In the genomic region with DNA sequence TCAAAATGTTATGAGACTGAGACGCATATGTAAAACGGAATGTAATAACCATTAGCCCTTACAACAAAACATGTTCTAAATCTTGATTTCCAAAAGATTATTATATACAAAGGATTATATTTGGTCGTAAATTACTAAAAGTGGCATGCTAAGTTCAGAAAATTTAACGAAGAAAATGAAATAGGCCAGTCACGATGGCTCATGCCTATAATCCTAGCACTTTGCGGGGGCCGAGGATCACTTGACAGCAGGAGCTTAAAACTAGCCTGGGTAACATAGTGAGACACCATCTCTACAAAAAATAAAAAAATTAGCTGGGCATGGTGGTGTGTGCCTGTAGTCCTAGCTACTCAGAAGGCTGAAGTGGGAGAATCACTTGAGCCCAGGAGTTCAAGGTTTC, we compare ENCODE assay signal across 25 cellular contexts. TPM values are rescaled to one million over a fixed set of nuclear protein-coding genes. Genes with fewer than 3 reads are reported as not detected.
DNase-seq lines count a peak whose midpoint lies in the region; ATAC-seq and TF ChIP-seq lines count a peak whose summit lies in the region.
"Had no signal": no experiment of that assay in that cellular context is flagged by ENCODE, and none has a peak within 500 bp of the region (broad histone marks: within the 10 kb centered on the region; RNA-seq: fewer than 3 reads in every experiment).

No MANE protein-coding gene starts in this region.

- H3K79me1 ChIP-seq in IMR-90 (ENCODE audit: low read depth in 1 of 2, low read length in 2 of 2) = 0 out of 4 replicates have a peak, but pooled peaks cover 0 to 5% of the 10 kb centered on the region in 2 experiments

- no peak overlapping the region for H3K4me2 ChIP-seq in IMR-90 (ENCODE audit: low read depth, low read length)
- H3K4me2 ChIP-seq in fibroblast of lung (ENCODE audit: extremely low read depth, insufficient read depth, low read length) = no peak overlapping the region

- no CpG with 5 or more reads among the region's 7 CpGs for WGBS in IMR-90 (ENCODE audit: extremely low coverage in 2 of 2, insufficient read length in 1 of 2), 2 experiments

- BruUV-seq in IMR-90 (replicated peaks; lab: Mats Ljungman, UMichigan) = no TSS peak

- H3K79me2 ChIP-seq in fibroblast of lung (ENCODE audit: control insufficient read depth, insufficient read depth, low read length) = no peaks in the 10 kb centered on the region

- H3K18ac ChIP-seq in IMR-90 (ENCODE audit: low read depth, low read length) = peak overlapping the region; percentile 8; the same call in 1 of the 2 replicates

- POLR2A ChIA-PET in IMR-90 (lab: Charles Lee; ENCODE audit: unreplicated experiment) = no interaction called here

- no peak overlapping the region; the same call in 1 of the 2 replicates for H4K5ac ChIP-seq in IMR-90 (ENCODE audit: low read depth, low read length)

- peak overlapping the region; percentile 56 for H2AK5ac ChIP-seq in IMR-90 (ENCODE audit: low read depth, low read length)

- TF ChIP-seq POLR2A in IMR-90 (IDR thresholded peaks at IDR 0.05; ENCODE audit: low read depth, low read length) = no peak

- H2BK15ac ChIP-seq in IMR-90 (ENCODE audit: low read depth, low read length) = no peak overlapping the region

- H3K4ac ChIP-seq in IMR-90 (ENCODE audit: low read depth, low read length) = peak overlapping the region; percentile 31

- no peak overlapping the region for H2AK9ac ChIP-seq in IMR-90 (replicated peaks; ENCODE audit: low read depth, low read length, poor library complexity)

- TF ChIP-seq CTCF in IMR-90 (conservative IDR thresholded peaks at IDR 0.05; ENCODE audit: low read depth, low read length) (no peak), fibroblast of lung (conservative IDR thresholded peaks at IDR 0.05 in 1 of 2, IDR thresholded peaks at IDR 0.05 in 1 of 2; ENCODE audit: low read depth in 1 of 2, low read length in 2 of 2) (no peak), retinal pigment epithelial cell (conservative IDR thresholded peaks at IDR 0.05; ENCODE audit: low read depth, low read length) (no peak), GM13976 (IDR thresholded peaks at IDR 0.05; ENCODE audit: borderline replicate concordance, control extremely low read depth, extremely low read depth, insufficient read depth, missing control alignments) (no peak)

- CTCF ChIA-PET in IMR-90 (lab: Yijun Ruan, JAX) = interaction anchor here (0.6 to 1.1 kb wide), 2 partner anchors 12 to 23 kb away, joined by 3 read pairs; no protein-coding TSS in a partner anchor

- no peak for TF ChIP-seq RAD21 in IMR-90 (IDR thresholded peaks at IDR 0.05; ENCODE audit: low read length)

- peak overlapping the region; percentile 57; the same call in 1 of the 2 replicates for H3K27ac ChIP-seq in IMR-90 (ENCODE audit: insufficient read depth, low read length)
- peak overlapping the region; percentile 32 for H3K27ac ChIP-seq in SJSA1
- H3K27ac ChIP-seq in fibroblast of lung (ENCODE audit: insufficient read depth, low read length) = peak overlapping the region; percentile 20
- H3K27ac ChIP-seq: HL-60 had no signal

- no peaks in the 10 kb centered on the region for H3K27me3 ChIP-seq in IMR-90 (ENCODE audit: control insufficient read depth, insufficient read depth, low read length)
- H3K27me3 ChIP-seq in SJSA1 (replicated peaks) = no peaks in the 10 kb centered on the region
- no peaks in the 10 kb centered on the region for H3K27me3 ChIP-seq in fibroblast of lung (ENCODE audit: control insufficient read depth, insufficient read depth, low read length)
- H3K27me3 ChIP-seq: BE2C had no signal

- H3K9ac ChIP-seq in IMR-90 (ENCODE audit: low read depth, low read length) (no peak overlapping the region), fibroblast of lung (ENCODE audit: insufficient read depth, low read length) (no peak overlapping the region)

- H2BK120ac ChIP-seq in IMR-90 (ENCODE audit: low read depth, low read length) = peak overlapping the region; percentile 9; the same call in 1 of the 2 replicates

- H3K56ac ChIP-seq in IMR-90 (ENCODE audit: extremely low read depth, insufficient read depth, low read length) = no peak overlapping the region; the same call in 1 of the 2 replicates

- H2BK20ac ChIP-seq in IMR-90 (ENCODE audit: low read depth, low read length) = peak overlapping the region; percentile 57

- H3K4me3 ChIP-seq in IMR-90 (ENCODE audit: insufficient read depth, low read depth, low read length) (no peak overlapping the region), SJSA1 (no peak overlapping the region), fibroblast of lung (replicated peaks in 1 of 4; ENCODE audit: control extremely low read depth in 1 of 4, insufficient read depth in 1 of 4, low read depth in 3 of 4, low read length in 4 of 4) (no peak overlapping the region), retinal pigment epithelial cell (ENCODE audit: low read length) (no peak overlapping the region)
- H3K4me3 ChIP-seq: GM12878 had no signal

- dilution Hi-C loops in IMR-90 (cut with HindIII; ENCODE audit: low sequenced_read_pairs, unreplicated experiment) = loop anchor here (25.0 kb wide), 1 partner anchor 93 kb away; no protein-coding TSS in a partner anchor

- H3K9me1 ChIP-seq in IMR-90 (ENCODE audit: insufficient read depth, low read length) = no peaks in the 10 kb centered on the region; the same call in 1 of the 2 replicates

- ATAC-seq in IMR-90 (ENCODE audit: low read depth) (no peak), GM21529 (IDR thresholded peaks at IDR 0.05; ENCODE audit: unreplicated experiment) (no peak)
- ATAC-seq: GM12878, HCT116 had no signal

- DNase-seq in IMR-90 = no peak
- no peak for DNase-seq in SJSA1 (ENCODE audit: low read depth in 1 of 2, low spot score in 2 of 2)
- DNase-seq in fibroblast of lung (ENCODE audit: low read depth in 2 of 2) = no peak
- DNase-seq in retinal pigment epithelial cell (ENCODE audit: low read depth) = peak; percentile 58
- no peak for DNase-seq in H4 (ENCODE audit: low spot score)
- no peak for DNase-seq in GM13976 (ENCODE audit: low spot score)
- DNase-seq: BE2C; CD8-positive, alpha-beta memory T cell; DMS 273 treated with DMSO at 0.1 percent for 48 hours; DMS79; GDM1; NCI-H1092; NCI-H1417 treated with DMSO at 0.1 percent for 48 hours; NCI-H187; NCI-H2081 treated with DMSO at 0.1 percent for 48 hours; NCI-H748 treated with DMSO at 0.1 percent for 48 hours; NK-92 treated with Interleukin-12 subunit alpha and Interleukin-12 subunit beta, amount 100 ng/mL, for 24 hours; RPMI8226; SHP77 had no signal

- no peak overlapping the region for H3K23ac ChIP-seq in IMR-90 (ENCODE audit: low read depth, low read length)

- H3K9me3 ChIP-seq in IMR-90 (ENCODE audit: control insufficient read depth, insufficient read depth, low read length) = no peaks in the 10 kb centered on the region
- no peaks in the 10 kb centered on the region for H3K9me3 ChIP-seq in SJSA1 (replicated peaks)
- no peaks in the 10 kb centered on the region for H3K9me3 ChIP-seq in fibroblast of lung (ENCODE audit: control insufficient read depth, insufficient read depth, low read depth, low read length)
- H3K9me3 ChIP-seq: BE2C had no signal

- H2BK5ac ChIP-seq in IMR-90 (ENCODE audit: low read depth, low read length, poor library complexity, severe bottlenecking) = peak overlapping the region; percentile 75

- intact Hi-C loops in IMR-90 (cut with micrococcal nuclease) = no loop called here

- H2AFZ ChIP-seq in IMR-90 (replicated peaks; ENCODE audit: low read length, poor library complexity) = no peak overlapping the region
- no peak overlapping the region for H2AFZ ChIP-seq in fibroblast of lung (ENCODE audit: low read length)

- H3K14ac ChIP-seq in IMR-90 (replicated peaks; ENCODE audit: low read depth, low read length) = no peak overlapping the region; the same call in 1 of the 2 replicates

- H3K36me3 ChIP-seq in IMR-90 (ENCODE audit: control insufficient read depth, insufficient read depth, low read length) (peaks cover 6% of the 10 kb centered on the region), SJSA1 (peaks cover 17% of the 10 kb centered on the region), fibroblast of lung (ENCODE audit: control insufficient read depth, insufficient read depth, low read length) (peaks cover 3% of the 10 kb centered on the region)
- H3K36me3 ChIP-seq: BE2C had no signal

- H4K20me1 ChIP-seq in IMR-90 (ENCODE audit: insufficient read depth, low read length) = no peaks in the 10 kb centered on the region
- no peaks in the 10 kb centered on the region for H4K20me1 ChIP-seq in fibroblast of lung (ENCODE audit: control insufficient read depth, extremely low read depth, insufficient read depth, low read length)

- peak overlapping the region in 1 of 2 experiments; percentile 24; a peak in 1 of 4 replicates for H4K8ac ChIP-seq in IMR-90 (ENCODE audit: low read depth in 2 of 2, low read length in 2 of 2)

- peak overlapping the region; percentile 47; the same call in 1 of the 2 replicates for H4K91ac ChIP-seq in IMR-90 (ENCODE audit: insufficient read depth, low read depth, low read length)

- H3K4me1 ChIP-seq in IMR-90 (ENCODE audit: control insufficient read depth, insufficient read depth, low read length) = 0 out of 2 replicates have a peak, but pooled peaks cover 3% of the 10 kb centered on the region
- peaks cover 11% of the 10 kb centered on the region for H3K4me1 ChIP-seq in SJSA1 (replicated peaks)
- peaks cover 4% of the 10 kb centered on the region for H3K4me1 ChIP-seq in fibroblast of lung (ENCODE audit: control insufficient read depth, extremely low read depth, insufficient read depth, low read length)

- in situ Hi-C loops in IMR-90 (cut with MboI; ENCODE audit: low sequenced_read_pairs) = loop anchor here (25.0 kb wide), 1 partner anchor 368 kb away; no protein-coding TSS in a partner anchor
- in situ Hi-C loops in GM13976 (cut with MboI; ENCODE audit: low sequenced_read_pairs, unreplicated experiment) = loop anchor here (25.0 kb wide), 1 partner anchor 93 kb away; no protein-coding TSS in a partner anchor

RNA-seq across cellular contexts. Expression of gene ACAD11, which starts 29.0 kb away (rescaled TPM):
- total RNA-seq in IMR-90 (2012; rRNA removed) = 18.8 and 27.8 TPM in 2 replicates
- polyA plus RNA-seq in IMR-90 (2012; rRNA removed) = 12.8 and 16.0 TPM in 2 replicates
- polyA plus RNA-seq in IMR-90 (2012; cell fraction: cytosol; rRNA removed) = 2.4 and 3.2 TPM in 2 replicates
- 55.6 and 142 TPM in 2 replicates for polyA plus RNA-seq in IMR-90 (2012; cell fraction: nucleus; rRNA removed; ENCODE audit: low replicate concordance)
- total RNA-seq in SJSA1 (2014; rRNA removed; shearing (Covaris generic)) = 6.4 and 15.3 TPM in 2 replicates
- 44.9 and 101 TPM in 2 replicates for total RNA-seq in fibroblast of lung
- polyA plus RNA-seq in fibroblast of lung = 15.6 and 27.9 TPM in 2 replicates
- polyA plus RNA-seq in fibroblast of lung (2012) = 10.6 and 12.2 TPM in 2 replicates
- polyA minus RNA-seq in fibroblast of lung (ENCODE audit: low replicate concordance) = 1.7 and 9.2 TPM in 2 replicates
- total RNA-seq in H4 (2014; rRNA removed; shearing (Covaris generic)) = 10.4 and 11.8 TPM in 2 replicates

RNA-seq across cellular contexts. Expression of gene UBA5, which starts 29.5 kb away (rescaled TPM):
- total RNA-seq in IMR-90 (2012; rRNA removed) (20.3 and 38.6 TPM in 2 replicates), fibroblast of lung (30.0 and 43.6 TPM in 2 replicates)
- polyA plus RNA-seq in IMR-90 (2012; rRNA removed) (30.4 and 43.1 TPM in 2 replicates), fibroblast of lung (37.3 and 47.5 TPM in 2 replicates)
- 43.2 and 60.2 TPM in 2 replicates for polyA plus RNA-seq in IMR-90 (2012; cell fraction: cytosol; rRNA removed)
- polyA plus RNA-seq in IMR-90 (2012; cell fraction: nucleus; rRNA removed; ENCODE audit: low replicate concordance) = 37.7 and 52.9 TPM in 2 replicates
- total RNA-seq in SJSA1 (2014; rRNA removed; shearing (Covaris generic)) = 45.0 and 58.7 TPM in 2 replicates
- 37.1 and 38.3 TPM in 2 replicates for polyA plus RNA-seq in fibroblast of lung (2012)
- polyA minus RNA-seq in fibroblast of lung (ENCODE audit: low replicate concordance) = 0.55 and 14.9 TPM in 2 replicates
- 28.7 and 35.0 TPM in 2 replicates for total RNA-seq in H4 (2014; rRNA removed; shearing (Covaris generic))

RNA-seq across cellular contexts. Expression of gene ACKR4, which starts 33.5 kb away (rescaled TPM):
- total RNA-seq in IMR-90 (2012; rRNA removed) = 0.18 TPM in 1 of 2 replicates, not detected in the other
- polyA plus RNA-seq in IMR-90 (2012; rRNA removed) = not detected in 2 replicates
- polyA plus RNA-seq in IMR-90 (2012; cell fraction: cytosol; rRNA removed) = not detected in 2 replicates
- polyA plus RNA-seq in IMR-90 (2012; cell fraction: nucleus; rRNA removed; ENCODE audit: low replicate concordance) = 0.15 TPM in 1 of 2 replicates, not detected in the other
- total RNA-seq in SJSA1 (2014; rRNA removed; shearing (Covaris generic)) = 0.18 TPM in 1 of 2 replicates, not detected in the other
- 1.8 and 14.9 TPM in 2 replicates for total RNA-seq in fibroblast of lung
- 11.6 and 14.3 TPM in 2 replicates for polyA plus RNA-seq in fibroblast of lung
- 5.2 and 8.7 TPM in 2 replicates for polyA plus RNA-seq in fibroblast of lung (2012)
- polyA minus RNA-seq in fibroblast of lung (ENCODE audit: low replicate concordance) = 2.5 and 3.0 TPM in 2 replicates
- not detected in 2 replicates for total RNA-seq in H4 (2014; rRNA removed; shearing (Covaris generic))
- total RNA-seq: CD8-positive, alpha-beta memory T cell; H1 had no signal
- polyA plus RNA-seq: CD14-positive monocyte; CD8-positive, alpha-beta memory T cell; H1 had no signal
